Comparison of ENCODE assay signal across 1 cellular context in the genomic region with DNA sequence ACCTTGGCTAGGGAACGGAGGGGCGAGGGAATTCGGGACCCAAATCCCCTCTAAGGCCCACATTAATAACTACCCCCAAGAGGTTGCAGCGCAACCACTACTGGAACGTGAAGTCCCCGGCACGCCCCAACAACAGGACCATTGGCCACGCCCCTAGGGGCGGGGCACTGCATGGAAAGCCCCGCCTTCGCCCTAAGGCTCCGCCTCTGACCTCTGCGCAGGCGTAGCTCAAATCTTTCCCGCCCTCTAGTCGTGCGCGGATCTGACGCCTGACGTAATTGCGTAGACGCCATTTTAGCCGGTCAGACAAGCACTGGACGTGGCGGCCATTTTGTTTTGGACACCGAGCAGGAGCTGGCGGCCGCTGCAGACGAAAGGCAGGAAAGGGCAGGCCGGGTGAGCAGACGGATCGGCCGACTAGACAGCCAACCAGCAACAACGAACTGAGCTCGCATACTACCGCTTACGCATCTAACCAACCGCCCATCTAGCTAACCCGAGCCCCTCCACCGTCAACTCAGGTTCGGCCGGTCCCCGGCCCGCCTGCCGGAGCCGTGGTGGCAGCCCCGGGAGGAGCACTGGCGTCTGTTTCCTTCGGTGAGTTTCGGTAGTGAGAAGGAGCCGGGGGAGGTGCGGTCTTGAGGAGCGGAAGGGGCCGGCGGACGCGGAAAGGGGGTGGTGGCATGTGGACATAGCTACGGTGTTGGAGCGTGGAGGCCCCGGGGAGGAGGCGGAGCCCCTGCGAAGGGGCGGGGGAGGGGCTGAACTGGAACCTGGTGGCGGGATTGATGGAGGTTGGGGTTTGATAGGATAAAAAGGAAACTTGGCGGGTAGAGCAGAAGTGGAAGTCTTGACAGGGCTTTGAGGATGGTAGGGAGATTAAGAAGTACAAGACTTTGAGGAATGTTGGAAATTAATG.
TF ChIP-seq lines count a peak whose summit lies in the region.

A gene with protein sequence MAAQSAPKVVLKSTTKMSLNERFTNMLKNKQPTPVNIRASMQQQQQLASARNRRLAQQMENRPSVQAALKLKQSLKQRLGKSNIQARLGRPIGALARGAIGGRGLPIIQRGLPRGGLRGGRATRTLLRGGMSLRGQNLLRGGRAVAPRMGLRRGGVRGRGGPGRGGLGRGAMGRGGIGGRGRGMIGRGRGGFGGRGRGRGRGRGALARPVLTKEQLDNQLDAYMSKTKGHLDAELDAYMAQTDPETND (plus strand): TSS at position 320 of the 919 bp plus-strand sequence. CDS start 2,523 bp downstream, outside the sequence.

TF ChIP-seq in HEK293, 187 proteins besides CTCF, POLR2A, EP300 and RAD21 (continued from another document and continues in another):
- TF ChIP-seq, protein P1, sequence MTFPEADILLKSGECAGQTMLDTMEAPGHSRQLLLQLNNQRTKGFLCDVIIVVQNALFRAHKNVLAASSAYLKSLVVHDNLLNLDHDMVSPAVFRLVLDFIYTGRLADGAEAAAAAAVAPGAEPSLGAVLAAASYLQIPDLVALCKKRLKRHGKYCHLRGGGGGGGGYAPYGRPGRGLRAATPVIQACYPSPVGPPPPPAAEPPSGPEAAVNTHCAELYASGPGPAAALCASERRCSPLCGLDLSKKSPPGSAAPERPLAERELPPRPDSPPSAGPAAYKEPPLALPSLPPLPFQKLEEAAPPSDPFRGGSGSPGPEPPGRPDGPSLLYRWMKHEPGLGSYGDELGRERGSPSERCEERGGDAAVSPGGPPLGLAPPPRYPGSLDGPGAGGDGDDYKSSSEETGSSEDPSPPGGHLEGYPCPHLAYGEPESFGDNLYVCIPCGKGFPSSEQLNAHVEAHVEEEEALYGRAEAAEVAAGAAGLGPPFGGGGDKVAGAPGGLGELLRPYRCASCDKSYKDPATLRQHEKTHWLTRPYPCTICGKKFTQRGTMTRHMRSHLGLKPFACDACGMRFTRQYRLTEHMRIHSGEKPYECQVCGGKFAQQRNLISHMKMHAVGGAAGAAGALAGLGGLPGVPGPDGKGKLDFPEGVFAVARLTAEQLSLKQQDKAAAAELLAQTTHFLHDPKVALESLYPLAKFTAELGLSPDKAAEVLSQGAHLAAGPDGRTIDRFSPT (tag by site-specific recombination; IDR thresholded peaks at IDR 0.05): no peak
- TF ChIP-seq, protein P2, sequence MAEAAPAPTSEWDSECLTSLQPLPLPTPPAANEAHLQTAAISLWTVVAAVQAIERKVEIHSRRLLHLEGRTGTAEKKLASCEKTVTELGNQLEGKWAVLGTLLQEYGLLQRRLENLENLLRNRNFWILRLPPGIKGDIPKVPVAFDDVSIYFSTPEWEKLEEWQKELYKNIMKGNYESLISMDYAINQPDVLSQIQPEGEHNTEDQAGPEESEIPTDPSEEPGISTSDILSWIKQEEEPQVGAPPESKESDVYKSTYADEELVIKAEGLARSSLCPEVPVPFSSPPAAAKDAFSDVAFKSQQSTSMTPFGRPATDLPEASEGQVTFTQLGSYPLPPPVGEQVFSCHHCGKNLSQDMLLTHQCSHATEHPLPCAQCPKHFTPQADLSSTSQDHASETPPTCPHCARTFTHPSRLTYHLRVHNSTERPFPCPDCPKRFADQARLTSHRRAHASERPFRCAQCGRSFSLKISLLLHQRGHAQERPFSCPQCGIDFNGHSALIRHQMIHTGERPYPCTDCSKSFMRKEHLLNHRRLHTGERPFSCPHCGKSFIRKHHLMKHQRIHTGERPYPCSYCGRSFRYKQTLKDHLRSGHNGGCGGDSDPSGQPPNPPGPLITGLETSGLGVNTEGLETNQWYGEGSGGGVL (tag by site-specific recombination; IDR thresholded peaks at IDR 0.05): peak; percentile 66
- TF ChIP-seq ZNF600 (tag by site-specific recombination; IDR thresholded peaks at IDR 0.05) (peak; percentile 90), ZNF664 (tag by site-specific recombination; IDR thresholded peaks at IDR 0.05) (no peak), ZNF629 (tag by site-specific recombination; IDR thresholded peaks at IDR 0.05) (peak; percentile 93), ZNF121 (tag by site-specific recombination; IDR thresholded peaks at IDR 0.05) (no peak), ZNF223 (tag by site-specific recombination; IDR thresholded peaks at IDR 0.05) (no peak), SETDB1 (IDR thresholded peaks at IDR 0.05; ENCODE audit: insufficient read length, low read length) (no peak), ZNF560 (tag by site-specific recombination; IDR thresholded peaks at IDR 0.05; ENCODE audit: borderline replicate concordance) (no peak), ZEB2 (tag by site-specific recombination; IDR thresholded peaks at IDR 0.05) (peak; percentile 97), ZNF239 (tag by site-specific recombination; IDR thresholded peaks at IDR 0.05) (peak; percentile 49; the same call in 1 of the 2 replicates), ZNF274 (IDR thresholded peaks at IDR 0.05; ENCODE audit: low read length) (no peak), ZNF274 (tag by site-specific recombination; IDR thresholded peaks at IDR 0.05; ENCODE audit: borderline replicate concordance) (no peak), ZNF48 (tag by site-specific recombination; IDR thresholded peaks at IDR 0.05) (no peak), ZNF658 (tag by site-specific recombination; IDR thresholded peaks at IDR 0.05) (no peak), ZFP69B (tag by site-specific recombination; IDR thresholded peaks at IDR 0.05) (peak; percentile 85), SP2 (tag by site-specific recombination; IDR thresholded peaks at IDR 0.05) (peak; percentile 89), KLF8 (tag by site-specific recombination; IDR thresholded peaks at IDR 0.05) (peak; percentile 88), ZBTB1 (tag by site-specific recombination; IDR thresholded peaks at IDR 0.05) (0 out of 2 replicates have a peak, but pooled peaks have one; percentile 38), ZNF501 (tag by site-specific recombination; IDR thresholded peaks at IDR 0.05) (peak; percentile 100), ZNF654 (tag by site-specific recombination; IDR thresholded peaks at IDR 0.05; ENCODE audit: low read depth) (no peak), ZNF155 (tag by site-specific recombination; IDR thresholded peaks at IDR 0.05) (no peak), ZNF473 (tag by site-specific recombination; IDR thresholded peaks at IDR 0.05) (no peak), MZF1 (tag by site-specific recombination; IDR thresholded peaks at IDR 0.05; ENCODE audit: borderline replicate concordance) (no peak), ZNF354C (tag by site-specific recombination; IDR thresholded peaks at IDR 0.05; ENCODE audit: borderline replicate concordance, low read depth) (no peak), SP3 (tag by site-specific recombination; IDR thresholded peaks at IDR 0.05) (peak; percentile 91), ZNF585B (tag by site-specific recombination; IDR thresholded peaks at IDR 0.05) (no peak), ZNF133 (tag by site-specific recombination; IDR thresholded peaks at IDR 0.05) (no peak; the same call in 1 of the 2 replicates), ZNF292 (tag by site-specific recombination; IDR thresholded peaks at IDR 0.05; ENCODE audit: borderline replicate concordance, low read depth) (no peak), ZNF701 (tag by site-specific recombination; IDR thresholded peaks at IDR 0.05) (no peak), ZNF558 (tag by site-specific recombination; IDR thresholded peaks at IDR 0.05) (no peak), ZNF777 (tag by site-specific recombination; IDR thresholded peaks at IDR 0.05; ENCODE audit: borderline replicate concordance) (peak; percentile 89)
- TF ChIP-seq, protein P3, sequence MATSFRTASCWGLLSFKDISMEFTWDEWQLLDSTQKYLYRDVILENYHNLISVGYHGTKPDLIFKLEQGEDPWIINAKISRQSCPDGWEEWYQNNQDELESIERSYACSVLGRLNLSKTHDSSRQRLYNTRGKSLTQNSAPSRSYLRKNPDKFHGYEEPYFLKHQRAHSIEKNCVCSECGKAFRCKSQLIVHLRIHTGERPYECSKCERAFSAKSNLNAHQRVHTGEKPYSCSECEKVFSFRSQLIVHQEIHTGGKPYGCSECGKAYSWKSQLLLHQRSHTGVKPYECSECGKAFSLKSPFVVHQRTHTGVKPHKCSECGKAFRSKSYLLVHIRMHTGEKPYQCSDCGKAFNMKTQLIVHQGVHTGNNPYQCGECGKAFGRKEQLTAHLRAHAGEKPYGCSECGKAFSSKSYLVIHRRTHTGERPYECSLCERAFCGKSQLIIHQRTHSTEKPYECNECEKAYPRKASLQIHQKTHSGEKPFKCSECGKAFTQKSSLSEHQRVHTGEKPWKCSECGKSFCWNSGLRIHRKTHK (tag by site-specific recombination; IDR thresholded peaks at IDR 0.05): no peak
- TF ChIP-seq, protein P4, sequence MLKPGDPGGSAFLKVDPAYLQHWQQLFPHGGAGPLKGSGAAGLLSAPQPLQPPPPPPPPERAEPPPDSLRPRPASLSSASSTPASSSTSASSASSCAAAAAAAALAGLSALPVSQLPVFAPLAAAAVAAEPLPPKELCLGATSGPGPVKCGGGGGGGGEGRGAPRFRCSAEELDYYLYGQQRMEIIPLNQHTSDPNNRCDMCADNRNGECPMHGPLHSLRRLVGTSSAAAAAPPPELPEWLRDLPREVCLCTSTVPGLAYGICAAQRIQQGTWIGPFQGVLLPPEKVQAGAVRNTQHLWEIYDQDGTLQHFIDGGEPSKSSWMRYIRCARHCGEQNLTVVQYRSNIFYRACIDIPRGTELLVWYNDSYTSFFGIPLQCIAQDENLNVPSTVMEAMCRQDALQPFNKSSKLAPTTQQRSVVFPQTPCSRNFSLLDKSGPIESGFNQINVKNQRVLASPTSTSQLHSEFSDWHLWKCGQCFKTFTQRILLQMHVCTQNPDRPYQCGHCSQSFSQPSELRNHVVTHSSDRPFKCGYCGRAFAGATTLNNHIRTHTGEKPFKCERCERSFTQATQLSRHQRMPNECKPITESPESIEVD (tag by site-specific recombination; IDR thresholded peaks at IDR 0.05): no peak
- TF ChIP-seq, protein P5, sequence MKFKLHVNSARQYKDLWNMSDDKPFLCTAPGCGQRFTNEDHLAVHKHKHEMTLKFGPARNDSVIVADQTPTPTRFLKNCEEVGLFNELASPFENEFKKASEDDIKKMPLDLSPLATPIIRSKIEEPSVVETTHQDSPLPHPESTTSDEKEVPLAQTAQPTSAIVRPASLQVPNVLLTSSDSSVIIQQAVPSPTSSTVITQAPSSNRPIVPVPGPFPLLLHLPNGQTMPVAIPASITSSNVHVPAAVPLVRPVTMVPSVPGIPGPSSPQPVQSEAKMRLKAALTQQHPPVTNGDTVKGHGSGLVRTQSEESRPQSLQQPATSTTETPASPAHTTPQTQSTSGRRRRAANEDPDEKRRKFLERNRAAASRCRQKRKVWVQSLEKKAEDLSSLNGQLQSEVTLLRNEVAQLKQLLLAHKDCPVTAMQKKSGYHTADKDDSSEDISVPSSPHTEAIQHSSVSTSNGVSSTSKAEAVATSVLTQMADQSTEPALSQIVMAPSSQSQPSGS (tag by site-specific recombination; IDR thresholded peaks at IDR 0.05; ENCODE audit: low read depth): peak; percentile 95
- TF ChIP-seq, protein P6, sequence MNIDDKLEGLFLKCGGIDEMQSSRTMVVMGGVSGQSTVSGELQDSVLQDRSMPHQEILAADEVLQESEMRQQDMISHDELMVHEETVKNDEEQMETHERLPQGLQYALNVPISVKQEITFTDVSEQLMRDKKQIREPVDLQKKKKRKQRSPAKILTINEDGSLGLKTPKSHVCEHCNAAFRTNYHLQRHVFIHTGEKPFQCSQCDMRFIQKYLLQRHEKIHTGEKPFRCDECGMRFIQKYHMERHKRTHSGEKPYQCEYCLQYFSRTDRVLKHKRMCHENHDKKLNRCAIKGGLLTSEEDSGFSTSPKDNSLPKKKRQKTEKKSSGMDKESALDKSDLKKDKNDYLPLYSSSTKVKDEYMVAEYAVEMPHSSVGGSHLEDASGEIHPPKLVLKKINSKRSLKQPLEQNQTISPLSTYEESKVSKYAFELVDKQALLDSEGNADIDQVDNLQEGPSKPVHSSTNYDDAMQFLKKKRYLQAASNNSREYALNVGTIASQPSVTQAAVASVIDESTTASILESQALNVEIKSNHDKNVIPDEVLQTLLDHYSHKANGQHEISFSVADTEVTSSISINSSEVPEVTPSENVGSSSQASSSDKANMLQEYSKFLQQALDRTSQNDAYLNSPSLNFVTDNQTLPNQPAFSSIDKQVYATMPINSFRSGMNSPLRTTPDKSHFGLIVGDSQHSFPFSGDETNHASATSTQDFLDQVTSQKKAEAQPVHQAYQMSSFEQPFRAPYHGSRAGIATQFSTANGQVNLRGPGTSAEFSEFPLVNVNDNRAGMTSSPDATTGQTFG (tag by site-specific recombination; IDR thresholded peaks at IDR 0.05; ENCODE audit: borderline replicate concordance): no peak
- TF ChIP-seq, protein P7, sequence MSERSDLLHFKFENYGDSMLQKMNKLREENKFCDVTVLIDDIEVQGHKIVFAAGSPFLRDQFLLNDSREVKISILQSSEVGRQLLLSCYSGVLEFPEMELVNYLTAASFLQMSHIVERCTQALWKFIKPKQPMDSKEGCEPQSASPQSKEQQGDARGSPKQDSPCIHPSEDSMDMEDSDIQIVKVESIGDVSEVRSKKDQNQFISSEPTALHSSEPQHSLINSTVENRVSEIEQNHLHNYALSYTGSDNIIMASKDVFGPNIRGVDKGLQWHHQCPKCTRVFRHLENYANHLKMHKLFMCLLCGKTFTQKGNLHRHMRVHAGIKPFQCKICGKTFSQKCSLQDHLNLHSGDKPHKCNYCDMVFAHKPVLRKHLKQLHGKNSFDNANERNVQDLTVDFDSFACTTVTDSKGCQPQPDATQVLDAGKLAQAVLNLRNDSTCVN (tag by site-specific recombination; optimal IDR thresholded peaks at IDR 0.05): peak; percentile 50
- TF ChIP-seq, protein P8, sequence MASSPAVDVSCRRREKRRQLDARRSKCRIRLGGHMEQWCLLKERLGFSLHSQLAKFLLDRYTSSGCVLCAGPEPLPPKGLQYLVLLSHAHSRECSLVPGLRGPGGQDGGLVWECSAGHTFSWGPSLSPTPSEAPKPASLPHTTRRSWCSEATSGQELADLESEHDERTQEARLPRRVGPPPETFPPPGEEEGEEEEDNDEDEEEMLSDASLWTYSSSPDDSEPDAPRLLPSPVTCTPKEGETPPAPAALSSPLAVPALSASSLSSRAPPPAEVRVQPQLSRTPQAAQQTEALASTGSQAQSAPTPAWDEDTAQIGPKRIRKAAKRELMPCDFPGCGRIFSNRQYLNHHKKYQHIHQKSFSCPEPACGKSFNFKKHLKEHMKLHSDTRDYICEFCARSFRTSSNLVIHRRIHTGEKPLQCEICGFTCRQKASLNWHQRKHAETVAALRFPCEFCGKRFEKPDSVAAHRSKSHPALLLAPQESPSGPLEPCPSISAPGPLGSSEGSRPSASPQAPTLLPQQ (tag by site-specific recombination; IDR thresholded peaks at IDR 0.05): peak; percentile 87
- TF ChIP-seq, protein P9, sequence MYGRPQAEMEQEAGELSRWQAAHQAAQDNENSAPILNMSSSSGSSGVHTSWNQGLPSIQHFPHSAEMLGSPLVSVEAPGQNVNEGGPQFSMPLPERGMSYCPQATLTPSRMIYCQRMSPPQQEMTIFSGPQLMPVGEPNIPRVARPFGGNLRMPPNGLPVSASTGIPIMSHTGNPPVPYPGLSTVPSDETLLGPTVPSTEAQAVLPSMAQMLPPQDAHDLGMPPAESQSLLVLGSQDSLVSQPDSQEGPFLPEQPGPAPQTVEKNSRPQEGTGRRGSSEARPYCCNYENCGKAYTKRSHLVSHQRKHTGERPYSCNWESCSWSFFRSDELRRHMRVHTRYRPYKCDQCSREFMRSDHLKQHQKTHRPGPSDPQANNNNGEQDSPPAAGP (tag by site-specific recombination; IDR thresholded peaks at IDR 0.05): peak; percentile 84
- TF ChIP-seq, protein P10, sequence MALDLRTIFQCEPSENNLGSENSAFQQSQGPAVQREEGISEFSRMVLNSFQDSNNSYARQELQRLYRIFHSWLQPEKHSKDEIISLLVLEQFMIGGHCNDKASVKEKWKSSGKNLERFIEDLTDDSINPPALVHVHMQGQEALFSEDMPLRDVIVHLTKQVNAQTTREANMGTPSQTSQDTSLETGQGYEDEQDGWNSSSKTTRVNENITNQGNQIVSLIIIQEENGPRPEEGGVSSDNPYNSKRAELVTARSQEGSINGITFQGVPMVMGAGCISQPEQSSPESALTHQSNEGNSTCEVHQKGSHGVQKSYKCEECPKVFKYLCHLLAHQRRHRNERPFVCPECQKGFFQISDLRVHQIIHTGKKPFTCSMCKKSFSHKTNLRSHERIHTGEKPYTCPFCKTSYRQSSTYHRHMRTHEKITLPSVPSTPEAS (tag by site-specific recombination; IDR thresholded peaks at IDR 0.05): peak; percentile 63
